Comparison of ENCODE assay signal across 11 cellular contexts in the genomic region with DNA sequence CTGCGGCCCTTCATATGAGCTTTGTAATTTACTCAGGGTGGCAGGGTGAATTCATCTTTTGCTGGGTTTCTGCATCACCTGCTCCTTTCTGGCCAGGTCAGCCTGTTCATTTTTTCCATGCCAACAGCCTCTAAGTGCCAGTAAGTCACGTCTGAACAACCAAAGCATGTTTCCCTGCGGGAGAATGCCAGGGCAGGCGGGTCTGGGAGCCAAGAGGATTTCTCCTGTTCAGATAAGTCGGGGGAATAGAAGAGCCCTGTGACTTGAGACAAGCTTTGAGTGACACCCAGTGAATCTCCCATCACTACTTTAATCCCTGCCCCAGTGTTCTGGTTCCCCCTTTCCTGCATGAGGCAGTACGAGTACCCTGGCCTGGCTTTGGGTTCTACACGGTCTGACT.
DNase-seq lines count a peak whose midpoint lies in the region; ATAC-seq and TF ChIP-seq lines count a peak whose summit lies in the region.
"Had no signal": no experiment of that assay in that cellular context is flagged by ENCODE, and none has a peak within 500 bp of the region (broad histone marks: within the 10 kb centered on the region; RNA-seq: fewer than 3 reads in every experiment).

No MANE protein-coding gene starts in this region.

- H3K27me3 ChIP-seq in left ventricle myocardium inferior (ENCODE audit: low read depth), result no peaks in the 10 kb centered on the region
- H3K27me3 ChIP-seq in endodermal cell (ENCODE audit: control insufficient read depth, insufficient read depth, low read length, poor library complexity, severe bottlenecking), result no peaks in the 10 kb centered on the region
- H3K27me3 ChIP-seq in aorta (ENCODE audit: control insufficient read depth in 1 of 2, insufficient read depth in 2 of 2, low read length in 1 of 2), result no peaks in the 10 kb centered on the region

- 84% methylated on average over 5 to 7 of the region's 7 CpGs for WGBS in endodermal cell (ENCODE audit: insufficient coverage in 1 of 2, insufficient read length in 1 of 2), 2 experiments
- 8 to 12% methylated on average over 7 of the region's 7 CpGs for WGBS in aorta, 2 donors

- ATAC-seq in Right ventricle myocardium inferior (no peak), aorta (ENCODE audit: low FRiP score) (no peak), GM21381 (IDR thresholded peaks at IDR 0.05; ENCODE audit: unreplicated experiment) (no peak)

- peaks cover 66% of the 10 kb centered on the region for H3K4me1 Mint-ChIP-seq in endodermal cell
- H3K4me1 Mint-ChIP-seq in nephron, result peaks cover 77% of the 10 kb centered on the region

- no peak for DNase-seq in left ventricle myocardium inferior
- no peak for DNase-seq in Right ventricle myocardium inferior (ENCODE audit: missing footprints)
- DNase-seq in endodermal cell, result no peak
- DNase-seq in aorta, result peak; percentile 62 to 84
- no peak for DNase-seq in islet precursor cell
- no peak for DNase-seq in NCI-H2081 treated with DMSO at 0.1 percent for 48 hours (lab: John Stamatoyannopoulos, UW)
- DNase-seq: AML-193, NCI-H2029 treated with DMSO at 0.1 percent for 48 hours had no signal

- H3K27me3 Mint-ChIP-seq in endodermal cell (ENCODE audit: insufficient read depth) (no peaks in the 10 kb centered on the region), nephron (ENCODE audit: low read depth) (no peaks in the 10 kb centered on the region)

- H3K36me3 Mint-ChIP-seq in endodermal cell (ENCODE audit: low read depth) (no peaks in the 10 kb centered on the region), nephron (ENCODE audit: low read depth) (no peaks in the 10 kb centered on the region)

- H3K9me3 Mint-ChIP-seq in endodermal cell, result no peaks in the 10 kb centered on the region
- H3K9me3 Mint-ChIP-seq in nephron, result no peaks in the 10 kb centered on the region

- no peak for TF ChIP-seq CTCF in left ventricle myocardium inferior (IDR thresholded peaks at IDR 0.05; ENCODE audit: borderline replicate concordance)
- TF ChIP-seq CTCF in endodermal cell (conservative IDR thresholded peaks at IDR 0.05), result no peak
- TF ChIP-seq CTCF in nephron (IDR thresholded peaks at IDR 0.05; ENCODE audit: unreplicated experiment in 3 of 3), result no peak

- H3K27ac Mint-ChIP-seq in endodermal cell (peak overlapping the region; percentile 67), nephron (peak overlapping the region; percentile 87 to 96 (median 89))

- H3K4me1 ChIP-seq in left ventricle myocardium inferior, result peaks cover 87% of the 10 kb centered on the region
- peaks cover 18% of the 10 kb centered on the region for H3K4me1 ChIP-seq in endodermal cell (ENCODE audit: control insufficient read depth, insufficient read depth, low read length)
- H3K4me1 ChIP-seq in aorta (ENCODE audit: control insufficient read depth in 1 of 2, insufficient read depth in 2 of 2, low read length in 2 of 2), result peaks cover 0 to 6% of the 10 kb centered on the region in 2 donors

- no peak overlapping the region for H3K4me3 ChIP-seq in left ventricle myocardium inferior
- H3K4me3 ChIP-seq in endodermal cell (ENCODE audit: low read length), result no peak overlapping the region
- no peak overlapping the region for H3K4me3 ChIP-seq in aorta (ENCODE audit: low read length in 2 of 2)

- H3K9me3 ChIP-seq in left ventricle myocardium inferior (replicated peaks) (no peaks in the 10 kb centered on the region), endodermal cell (ENCODE audit: control insufficient read depth, low read length) (no peaks in the 10 kb centered on the region), aorta (ENCODE audit: control insufficient read depth, low read length) (no peaks in the 10 kb centered on the region)

- H3K9ac ChIP-seq in endodermal cell (ENCODE audit: extremely low read depth, low read length, poor library complexity, severe bottlenecking), result no peak overlapping the region

- H3K27ac ChIP-seq in left ventricle myocardium inferior (replicated peaks) (peak overlapping the region; percentile 90), endodermal cell (ENCODE audit: low read depth, low read length) (no peak overlapping the region), aorta (ENCODE audit: low read depth in 1 of 2, low read length in 2 of 2) (peak overlapping the region; percentile 89 to 96)
- H3K27ac ChIP-seq: KMS-11 had no signal

- intact Hi-C loops in left ventricle myocardium inferior (cut with micrococcal nuclease), result no loop called here
- intact Hi-C loops in Right ventricle myocardium inferior (cut with DNase I), result no loop called here
- intact Hi-C loops in aorta (cut with DNase I), result loop anchor here in 1 of 2 donors (2.0 kb wide), 1 partner anchor 42 kb away; no protein-coding TSS in a partner anchor

- H3K36me3 ChIP-seq in left ventricle myocardium inferior, result no peaks in the 10 kb centered on the region
- H3K36me3 ChIP-seq in endodermal cell (ENCODE audit: control insufficient read depth, insufficient read depth, low read length), result no peaks in the 10 kb centered on the region
- no peaks in the 10 kb centered on the region for H3K36me3 ChIP-seq in aorta (ENCODE audit: control insufficient read depth in 1 of 2, insufficient read depth in 2 of 2, low read length in 1 of 2)

- H3K4me3 Mint-ChIP-seq in endodermal cell (peak overlapping the region; percentile 76), nephron (peak overlapping the region; percentile 88 to 91 (median 90))

Comparison
In these comparisons a context has a peak if more than half of its experiments do, and no peak if none do; other contexts are left out.
1. DNase-seq: peak in aorta (2 of 2); none in left ventricle myocardium inferior (single experiment), Right ventricle myocardium inferior (single experiment), endodermal cell (single experiment), islet precursor cell (single experiment) and NCI-H2081 treated with DMSO at 0.1 percent for 48 hours (single experiment).